In genomic region chr16:49881890-49882289, GRCh38 we compare ENCODE assay signal across 2 cellular contexts.
A peak's percentile ranks its signal among the peaks of the same experiment; 100 is the strongest.
TF ChIP-seq lines count a peak whose summit lies in the region.

No MANE protein-coding gene starts in this region.

TF ChIP-seq in liver, 16 proteins besides CTCF, POLR2A, EP300 and RAD21:
- peak in 1 of 2 donors; percentile 58 for TF ChIP-seq HNF4A (conservative IDR thresholded peaks at IDR 0.05)
- peak; percentile 28 for TF ChIP-seq MAX (IDR thresholded peaks at IDR 0.05)
- TF ChIP-seq SP1 (IDR thresholded peaks at IDR 0.05): peak; percentile 44
- peak; percentile 96 for TF ChIP-seq RXRA (IDR thresholded peaks at IDR 0.05)
- no peak for TF ChIP-seq GABPA (IDR thresholded peaks at IDR 0.05 in 1 of 2, conservative IDR thresholded peaks at IDR 0.05 in 1 of 2)

TF ChIP-seq in HepG2, 621 proteins besides CTCF, POLR2A, EP300 and RAD21:
- TF ChIP-seq ZNF343 (CRISPR knock-in tag; IDR thresholded peaks at IDR 0.05) (no peak), HOXD1 (CRISPR knock-in tag; IDR thresholded peaks at IDR 0.05) (no peak), PATZ1 (CRISPR knock-in tag; IDR thresholded peaks at IDR 0.05) (no peak), ZNF678 (CRISPR knock-in tag; IDR thresholded peaks at IDR 0.05) (no peak), SUZ12 (IDR thresholded peaks at IDR 0.05; ENCODE audit: low read depth, low read length) (no peak), MAF1 (CRISPR knock-in tag; IDR thresholded peaks at IDR 0.05; ENCODE audit: borderline replicate concordance) (no peak), CREB3 (CRISPR knock-in tag; IDR thresholded peaks at IDR 0.05) (no peak), ZNF20 (CRISPR knock-in tag; IDR thresholded peaks at IDR 0.05) (no peak), MLLT10 (CRISPR knock-in tag; IDR thresholded peaks at IDR 0.05) (no peak), SMC3 (IDR thresholded peaks at IDR 0.05; ENCODE audit: low read length) (no peak), NKX3-1 (CRISPR knock-in tag; IDR thresholded peaks at IDR 0.05) (no peak), IKZF4 (CRISPR knock-in tag; IDR thresholded peaks at IDR 0.05; ENCODE audit: borderline replicate concordance, low read depth, not compliant biosample characterization) (no peak)
TF ChIP-seq in HepG2: peak in this region for 0.
